Comparison of ENCODE assay signal across 9 cellular contexts in the genomic region with DNA sequence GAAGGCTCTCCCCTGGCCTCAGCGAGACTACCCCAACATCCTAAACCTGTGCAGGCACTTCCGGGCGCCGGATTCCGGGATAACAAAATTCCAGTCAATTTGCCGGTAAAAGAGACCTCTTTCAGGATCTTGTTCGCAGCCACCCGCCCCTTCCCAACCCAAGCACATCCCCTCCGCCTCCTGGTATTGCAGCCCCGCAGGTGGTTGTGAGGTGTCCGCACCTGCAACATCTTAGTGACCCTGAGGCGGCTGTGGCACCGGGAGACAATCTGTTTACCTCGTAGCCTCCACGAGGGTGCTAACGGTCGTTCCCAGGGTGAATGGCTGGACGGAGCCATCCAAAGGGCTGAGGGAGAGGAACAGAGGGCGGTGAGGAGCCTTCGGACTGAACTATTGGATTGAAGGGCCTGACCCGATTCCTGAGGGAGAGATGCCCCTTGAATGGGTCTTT. TPM values are rescaled to one million over a fixed set of nuclear protein-coding genes. Genes with fewer than 3 reads are reported as not detected.
DNase-seq lines count a peak whose midpoint lies in the region; ATAC-seq, FAIRE-seq and TF ChIP-seq lines count a peak whose summit lies in the region.
"Had no signal": no experiment of that assay in that cellular context is flagged by ENCODE, and none has a peak within 500 bp of the region (broad histone marks: within the 10 kb centered on the region; RNA-seq: fewer than 3 reads in every experiment).

No MANE protein-coding gene starts in this region.

- TF ChIP-seq POLR2A in endothelial cell of umbilical vein (IDR thresholded peaks at IDR 0.05; ENCODE audit: low read depth, low read length) = no peak

- H3K4me2 ChIP-seq in endothelial cell of umbilical vein (ENCODE audit: insufficient read depth, low read length) = peak overlapping the region; percentile 73
- H3K4me2 ChIP-seq in osteoblast (ENCODE audit: insufficient read depth, low read length) = peak overlapping the region; percentile 61

- intact Hi-C loops in Calu3 (cut with micrococcal nuclease; ENCODE audit: unreplicated experiment) = loop anchor here (5.0 kb wide), 1 partner anchor 48 kb away; no protein-coding TSS in a partner anchor
- intact Hi-C loops in endothelial cell of umbilical vein (cut with micrococcal nuclease) = no loop called here

- H3K36me3 Mint-ChIP-seq in Calu3 (ENCODE audit: insufficient read depth, unreplicated experiment) = peaks cover 29% of the 10 kb centered on the region

- no peak for ATAC-seq in GM21717 (IDR thresholded peaks at IDR 0.05; ENCODE audit: unreplicated experiment)

- H3K4me3 ChIP-seq in endothelial cell of umbilical vein (replicated peaks in 1 of 3; ENCODE audit: insufficient read depth in 1 of 3, low read depth in 1 of 3, low read length in 3 of 3) (peak overlapping the region; percentile 9 to 64 (median 50)), osteoblast (ENCODE audit: insufficient read depth, low read length) (peak overlapping the region; percentile 61)

- H3K4me1 Mint-ChIP-seq in Calu3 (ENCODE audit: low read depth, unreplicated experiment) = peaks cover 26% of the 10 kb centered on the region

- peak overlapping the region; percentile 80 for H3K4me3 Mint-ChIP-seq in Calu3 (ENCODE audit: low read depth, unreplicated experiment)

- H3K27me3 ChIP-seq in endothelial cell of umbilical vein (ENCODE audit: control insufficient read depth in 2 of 2, insufficient read depth in 2 of 2, low read length in 2 of 2) (peaks cover 19 to 59% of the 10 kb centered on the region in 2 experiments), osteoblast (ENCODE audit: insufficient read depth, low read length) (peaks cover 74% of the 10 kb centered on the region)

- no peaks in the 10 kb centered on the region for H4K20me1 ChIP-seq in endothelial cell of umbilical vein (replicated peaks; ENCODE audit: control insufficient read depth, extremely low read depth, insufficient read depth, low read length)
- no peaks in the 10 kb centered on the region for H4K20me1 ChIP-seq in osteoblast (ENCODE audit: insufficient read depth, low read length)

- BruUV-seq in Calu3 (replicated peaks; lab: Mats Ljungman, UMichigan) (TSS peak; percentile 27), endothelial cell of umbilical vein (replicated peaks; lab: Mats Ljungman, UMichigan) (no TSS peak)

- H3K27ac ChIP-seq in endothelial cell of umbilical vein (ENCODE audit: insufficient read depth, low read depth, low read length) (no peak overlapping the region), osteoblast (ENCODE audit: low read depth, low read length) (no peak overlapping the region)

- no peaks in the 10 kb centered on the region for H3K36me3 ChIP-seq in endothelial cell of umbilical vein (ENCODE audit: control insufficient read depth in 2 of 2, extremely low read depth in 1 of 2, insufficient read depth in 2 of 2, low read length in 2 of 2)
- H3K36me3 ChIP-seq in osteoblast (ENCODE audit: insufficient read depth, low read length) = no peaks in the 10 kb centered on the region

- DNase-seq in Calu3 (no peak), NCI-H69 (lab: John Stamatoyannopoulos, UW) (peak; percentile 78), endothelial cell of umbilical vein (ENCODE audit: low read depth, low spot score) (no peak), osteoblast (ENCODE audit: insufficient read length, low spot score, missing footprints) (no peak), epidermal melanocyte (ENCODE audit: insufficient read length, low spot score) (no peak), amygdala (lab: John Stamatoyannopoulos, UW) (no peak), cerebellar nuclear complex (lab: John Stamatoyannopoulos, UW) (no peak)
- DNase-seq: activated CD4-positive, alpha-beta T cell treated with anti-CD3 and anti-CD28 coated beads for 1 hour had no signal

- H3K4me1 ChIP-seq in endothelial cell of umbilical vein (ENCODE audit: control insufficient read depth, extremely low read depth, insufficient read depth, low read length) (peaks cover 7% of the 10 kb centered on the region), osteoblast (ENCODE audit: insufficient read depth, low read length) (peaks cover 3% of the 10 kb centered on the region)

- H3K9me3 Mint-ChIP-seq in Calu3 (ENCODE audit: low read depth, unreplicated experiment) = no peaks in the 10 kb centered on the region

- H2AFZ ChIP-seq in endothelial cell of umbilical vein (ENCODE audit: low read depth, low read length) (peak overlapping the region; percentile 87), osteoblast (ENCODE audit: low read length) (no peak overlapping the region)

- H3K79me2 ChIP-seq in endothelial cell of umbilical vein (ENCODE audit: control insufficient read depth, insufficient read depth, low read length) (no peaks in the 10 kb centered on the region), osteoblast (ENCODE audit: insufficient read depth, low read length) (no peaks in the 10 kb centered on the region)

- POLR2A ChIA-PET in endothelial cell of umbilical vein (lab: Charles Lee) = interaction anchor here (1.6 kb wide), 1 partner anchor 345 kb away, joined by 4 read pairs; no protein-coding TSS in a partner anchor

- no peak for FAIRE-seq in endothelial cell of umbilical vein (lab: Jason Lieb, UNC)

- CTCF ChIA-PET in Calu3 (lab: Charles Lee) = interaction anchor here (1.3 to 1.5 kb wide), 2 partner anchors 10 to 75 kb away, joined by 6 to 8 read pairs; no protein-coding TSS in a partner anchor
- CTCF ChIA-PET in endothelial cell of umbilical vein (lab: Charles Lee) = interaction anchor here (1.2 to 3.7 kb wide), 9 partner anchors 9 to 345 kb away, joined by 3 to 30 read pairs (median 5); no protein-coding TSS in a partner anchor

- dilution Hi-C loops in endothelial cell of umbilical vein (cut with MboI; ENCODE audit: extremely low pct_ligation_motif_present, low sequenced_read_pairs) = no loop called here

- H3K9me3 ChIP-seq in endothelial cell of umbilical vein (replicated peaks; ENCODE audit: control insufficient read depth, insufficient read depth, low read length) (no peaks in the 10 kb centered on the region), osteoblast (ENCODE audit: low read depth, low read length) (no peaks in the 10 kb centered on the region)

- H3K9me1 ChIP-seq in endothelial cell of umbilical vein (replicated peaks; ENCODE audit: control insufficient read depth, extremely low read depth, insufficient read depth, low read length) = no peaks in the 10 kb centered on the region

- H3K9ac ChIP-seq in endothelial cell of umbilical vein (replicated peaks; ENCODE audit: extremely low read depth, insufficient read depth, low read length) = no peak overlapping the region

- peak overlapping the region; percentile 39 for H3K27ac Mint-ChIP-seq in Calu3 (ENCODE audit: unreplicated experiment)

- H3K27me3 Mint-ChIP-seq in Calu3 (ENCODE audit: unreplicated experiment) = no peaks in the 10 kb centered on the region

- TF ChIP-seq CTCF in Calu3 (IDR thresholded peaks at IDR 0.05; ENCODE audit: unreplicated experiment) (no peak), endothelial cell of umbilical vein (IDR thresholded peaks at IDR 0.05; ENCODE audit: extremely low read depth in 1 of 2, insufficient read depth in 1 of 2, low read depth in 1 of 2, low read length in 2 of 2) (no peak), osteoblast (IDR thresholded peaks at IDR 0.05; ENCODE audit: extremely low read depth, low read depth, low read length) (no peak)

TF ChIP-seq in endothelial cell of umbilical vein, 7 proteins besides CTCF, POLR2A, EP300 and RAD21:
- TF ChIP-seq FOS (IDR thresholded peaks at IDR 0.05; ENCODE audit: borderline replicate concordance, insufficient read depth, low read length) (no peak), POLR2AphosphoS5 (IDR thresholded peaks at IDR 0.05; ENCODE audit: insufficient read depth, low read depth, low read length) (no peak), MYC (IDR thresholded peaks at IDR 0.05; ENCODE audit: low read depth, low read length) (no peak), GATA2 (IDR thresholded peaks at IDR 0.05; ENCODE audit: insufficient read depth, insufficient read length, low read depth, low read length) (no peak), EZH2 (IDR thresholded peaks at IDR 0.05; ENCODE audit: borderline replicate concordance, low read depth, low read length, severe bottlenecking) (no peak), JUN (IDR thresholded peaks at IDR 0.05; ENCODE audit: borderline replicate concordance, insufficient read depth, insufficient read length, low read depth) (no peak)
- TF ChIP-seq, protein P1, sequence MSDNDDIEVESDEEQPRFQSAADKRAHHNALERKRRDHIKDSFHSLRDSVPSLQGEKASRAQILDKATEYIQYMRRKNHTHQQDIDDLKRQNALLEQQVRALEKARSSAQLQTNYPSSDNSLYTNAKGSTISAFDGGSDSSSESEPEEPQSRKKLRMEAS (IDR thresholded peaks at IDR 0.05; ENCODE audit: insufficient read depth, insufficient read length) = no peak

RNA-seq across cellular contexts. Expression of a gene that starts 2.1 kb away (rescaled TPM):
- total RNA-seq in Calu3 (2022) (6.9 and 9.5 TPM in 2 replicates), endothelial cell of umbilical vein (10.6 and 12.1 TPM in 2 replicates), osteoblast (not detected in 2 replicates)
- 2.7 and 3.4 TPM in 2 replicates for polyA plus RNA-seq in endothelial cell of umbilical vein
- polyA plus RNA-seq in endothelial cell of umbilical vein (2011; cell fraction: cytosol; rRNA removed) = 3.8 and 4.5 TPM in 2 replicates
- polyA plus RNA-seq in endothelial cell of umbilical vein (2011; cell fraction: nucleus; rRNA removed) = 6.9 and 10.0 TPM in 2 replicates
- polyA plus RNA-seq in endothelial cell of umbilical vein (2012) = 0.04 and 0.05 TPM in 2 replicates
- 12.4 and 14.7 TPM in 2 replicates for polyA minus RNA-seq in endothelial cell of umbilical vein
- not detected for polyA minus RNA-seq in endothelial cell of umbilical vein (2011; cell fraction: cytosol; rRNA and poly(A)+ RNA removed)
- polyA minus RNA-seq in endothelial cell of umbilical vein (2011; cell fraction: nucleus; rRNA and poly(A)+ RNA removed) = 19.0 and 34.1 TPM in 2 replicates
